Comparison of ENCODE assay signal across 8 cellular contexts in genomic region chr3:129441782-129442181, GRCh38. TPM values are rescaled to one million over a fixed set of nuclear protein-coding genes. Genes with fewer than 3 reads are reported as not detected.
A peak's percentile ranks its signal among the peaks of the same experiment; 100 is the strongest.
DNase-seq lines count a peak whose midpoint lies in the region; ATAC-seq and TF ChIP-seq lines count a peak whose summit lies in the region.

No MANE protein-coding gene starts in this region.

- no peak for TF ChIP-seq POLR2A in gastrocnemius medialis (IDR thresholded peaks at IDR 0.05)

- no peaks in the 10 kb centered on the region for H3K9me3 ChIP-seq in SU-DHL-6 (ENCODE audit: insufficient read depth, low read length)
- H3K9me3 ChIP-seq in gastrocnemius medialis: no peaks in the 10 kb centered on the region

- H3K79me2 ChIP-seq in SU-DHL-6 (ENCODE audit: insufficient read depth, low read length): peaks cover 28% of the 10 kb centered on the region

- H3K4me2 ChIP-seq in SU-DHL-6 (ENCODE audit: low read depth, low read length, poor library complexity, severe bottlenecking): no peak overlapping the region

- no peaks in the 10 kb centered on the region for H3F3A ChIP-seq in SU-DHL-6 (ENCODE audit: insufficient read depth)

- TF ChIP-seq CTCF in SU-DHL-6 (IDR thresholded peaks at IDR 0.05; ENCODE audit: insufficient read depth, low read length, poor library complexity, severe bottlenecking) (no peak), fibroblast of mammary gland (conservative IDR thresholded peaks at IDR 0.05; ENCODE audit: control insufficient read depth, insufficient read depth, low read depth, low read length) (peak; percentile 17), gastrocnemius medialis (IDR thresholded peaks at IDR 0.05 in 4 of 5, conservative IDR thresholded peaks at IDR 0.05 in 1 of 5) (no peak)

- no peak overlapping the region for H3K4me3 ChIP-seq in SU-DHL-6 (ENCODE audit: insufficient read depth, low read length, poor library complexity, severe bottlenecking)
- no peak overlapping the region for H3K4me3 ChIP-seq in fibroblast of mammary gland (ENCODE audit: control insufficient read depth, low read depth, low read length)
- H3K4me3 ChIP-seq in gastrocnemius medialis: no peak overlapping the region

- H3K27ac ChIP-seq in SU-DHL-6 (ENCODE audit: low read depth, low read length) (no peak overlapping the region), gastrocnemius medialis (peak overlapping the region; percentile 81 to 92 (median 85))

- peaks cover 7% of the 10 kb centered on the region for H3K36me3 ChIP-seq in SU-DHL-6 (ENCODE audit: low read length)
- peaks cover 0 to 12% of the 10 kb centered on the region in 2 donors for H3K36me3 ChIP-seq in gastrocnemius medialis

- H3K27me3 ChIP-seq in SU-DHL-6 (ENCODE audit: low read length): no peaks in the 10 kb centered on the region
- no peaks in the 10 kb centered on the region for H3K27me3 ChIP-seq in gastrocnemius medialis

- H4K20me1 ChIP-seq in SU-DHL-6 (ENCODE audit: low read depth, low read length): no peaks in the 10 kb centered on the region

- no peak for ATAC-seq in gastrocnemius medialis
- no peak for ATAC-seq in GM18861 (IDR thresholded peaks at IDR 0.05; ENCODE audit: unreplicated experiment)
- ATAC-seq in GM21786 (IDR thresholded peaks at IDR 0.05; ENCODE audit: unreplicated experiment): no peak

- H3K4me1 ChIP-seq in gastrocnemius medialis: peaks cover 28 to 31% of the 10 kb centered on the region in 2 donors

- intact Hi-C loops in gastrocnemius medialis (cut with DNase I; ENCODE audit: low total_unique reads): loop anchor here (2.0 to 5.0 kb wide), 2 partner anchors 43 to 124 kb away; a partner anchor contains a TSS

- H3K9ac ChIP-seq in SU-DHL-6 (ENCODE audit: low read length): 0 out of 2 replicates have a peak overlapping the region, but pooled peaks have one; percentile 1

- no peaks in the 10 kb centered on the region for H3K9me2 ChIP-seq in SU-DHL-6 (replicated peaks; ENCODE audit: insufficient read depth, low read length)

- in situ Hi-C loops in gastrocnemius medialis (cut with MboI; ENCODE audit: low sequenced_read_pairs in 4 of 4): no loop called here

- H2AFZ ChIP-seq in SU-DHL-6 (ENCODE audit: low read depth, low read length, severe bottlenecking): no peak overlapping the region

- peak; percentile 19 for DNase-seq in NCI-H82 (lab: John Stamatoyannopoulos, UW)
- no peak for DNase-seq in NCI-H82 treated with DMSO at 0.1 percent for 48 hours (lab: John Stamatoyannopoulos, UW; ENCODE audit: unreplicated experiment)
- peak; percentile 70 for DNase-seq in fibroblast of mammary gland (ENCODE audit: low read depth)
- DNase-seq in gastrocnemius medialis: peak in 1 of 2 donors; percentile 27
- DNase-seq in HuH-7 (ENCODE audit: low spot score): no peak

RNA-seq across cellular contexts. Expression of gene IFT122, which starts 1.8 kb away (rescaled TPM):
- 10 to 100 TPM in 1 of 4 donors, 1 to 10 TPM in 3; 4.6 to 16.4 (median 5.9) TPM for total RNA-seq in gastrocnemius medialis

RNA-seq across cellular contexts. Expression of gene MBD4, which starts 2.0 kb away (rescaled TPM):
- total RNA-seq in gastrocnemius medialis: 10 to 100 TPM; 15.4 to 18.1 (median 16.4) TPM

RNA-seq across cellular contexts. Expression of gene EFCAB12, which starts 13.3 kb away (rescaled TPM):
- total RNA-seq in gastrocnemius medialis: not detected

Comparison
In these comparisons a context has a peak if more than half of its experiments do, and no peak if none do; other contexts are left out.
1. DNase-seq: peak in NCI-H82 (single experiment) and fibroblast of mammary gland (single experiment); none in NCI-H82 treated with DMSO at 0.1 percent for 48 hours (single experiment) and HuH-7 (single experiment).